ENCODE assay signal across 34 cellular contexts in genomic region chr1:245921417-245921816, GRCh38.
"Had no signal": no experiment of that assay in that cellular context is flagged by ENCODE, and none has a peak within 500 bp of the region (broad histone marks: within the 10 kb centered on the region; RNA-seq: fewer than 3 reads in every experiment).

No MANE protein-coding gene starts in this region.

- H3K27ac ChIP-seq: adrenal gland, ascending aorta, body of pancreas, brain microvascular endothelial cell, breast epithelium, cardiac muscle cell had no signal

- H3K4me3 ChIP-seq: adrenal gland, ascending aorta, body of pancreas, breast epithelium, cardiac muscle cell had no signal

- H3K36me3 ChIP-seq: adrenal gland, ascending aorta, brain microvascular endothelial cell, breast epithelium, cardiac muscle cell had no signal

- ATAC-seq: activated naive CD4-positive, alpha-beta T cell treated with anti-CD3 and anti-CD28 coated beads, Interleukin-2, amount 50 U/mL, for 72 hours; activated naive CD8-positive, alpha-beta T cell treated with anti-CD3 and anti-CD28 coated beads, Interleukin-2, amount 50 U/mL, for 24 hours; activated T-cell treated with anti-CD3 and anti-CD28 coated beads, Interleukin-2, amount 50 U/mL, for 4 hours; activated T-cell treated with anti-CD3 and anti-CD28 coated beads, Interleukin-2, amount 50 U/mL, for 72 hours; activated T-helper 17 cell treated with anti-CD3 and anti-CD28 coated beads, Interleukin-2, amount 50 U/mL, for 72 hours; body of pancreas had no signal

- DNase-seq: activated effector memory CD4-positive, alpha-beta T cell treated with anti-CD3 and anti-CD28 coated beads, Interleukin-2, amount 50 U/mL, for 16 hours; activated effector memory CD4-positive, alpha-beta T cell treated with Interleukin-2 at 50 U/mL for 16 hours; activated gamma-delta T cell; activated gamma-delta T cell treated with Interleukin-2 at 50 U/mL for 16 hours; activated naive CD4-positive, alpha-beta T cell; activated naive CD4-positive, alpha-beta T cell treated with anti-CD3 and anti-CD28 coated beads for 36 hours; activated naive CD4-positive, alpha-beta T cell treated with anti-CD3 and anti-CD28 coated beads, Interleukin-2, amount 10 ng/mL, durations not matched to agents 7 days and 5 days; activated naive CD4-positive, alpha-beta T cell treated with anti-CD3 and anti-CD28 coated beads, Interleukin-2, amount 50 U/mL, for 16 hours; activated naive CD4-positive, alpha-beta T cell treated with Interleukin-2 at 50 U/mL for 16 hours; activated naive CD8-positive, alpha-beta T cell treated with anti-CD3 and anti-CD28 coated beads for 36 hours; activated naive CD8-positive, alpha-beta T cell treated with anti-CD3 and anti-CD28 coated beads, Interleukin-2, amount 10 ng/mL, durations not matched to agents 7 days and 5 days; activated naive CD8-positive, alpha-beta T cell treated with anti-CD3 and anti-CD28 coated beads, Interleukin-2, amount 50 U/mL, for 24 hours; activated T-cell treated with anti-CD3 and anti-CD28 coated beads, Interleukin-2, amount 50 U/mL, for 1 hour; activated T-cell treated with anti-CD3 and anti-CD28 coated beads, Interleukin-2, amount 50 U/mL, for 24 hours; activated T-cell treated with anti-CD3 and anti-CD28 coated beads, Interleukin-2, amount 50 U/mL, for 4 hours; activated T-cell treated with anti-CD3 and anti-CD28 coated beads, Interleukin-2, amount 50 U/mL, for 48 hours; activated T-cell treated with anti-CD3 and anti-CD28 coated beads, Interleukin-2, amount 50 U/mL, for 72 hours; adrenal gland; amniotic stem cell; amygdala; anterior cingulate cortex; aorta; body of pancreas; brain microvascular endothelial cell; caudate nucleus; central memory CD4-positive, alpha-beta T cell; cerebellar nuclear complex had no signal

- H3K27me3 ChIP-seq: adrenal gland, ascending aorta, body of pancreas, brain microvascular endothelial cell, breast epithelium, cardiac muscle cell had no signal

- FAIRE-seq: astrocyte, bronchial epithelial cell had no signal

- H3K9me3 ChIP-seq: adrenal gland, body of pancreas, breast epithelium had no signal

- H3K4me1 ChIP-seq: adrenal gland, ascending aorta, body of pancreas, breast epithelium had no signal
